25 cellular contexts compared by ENCODE assay signal in the genomic region with DNA sequence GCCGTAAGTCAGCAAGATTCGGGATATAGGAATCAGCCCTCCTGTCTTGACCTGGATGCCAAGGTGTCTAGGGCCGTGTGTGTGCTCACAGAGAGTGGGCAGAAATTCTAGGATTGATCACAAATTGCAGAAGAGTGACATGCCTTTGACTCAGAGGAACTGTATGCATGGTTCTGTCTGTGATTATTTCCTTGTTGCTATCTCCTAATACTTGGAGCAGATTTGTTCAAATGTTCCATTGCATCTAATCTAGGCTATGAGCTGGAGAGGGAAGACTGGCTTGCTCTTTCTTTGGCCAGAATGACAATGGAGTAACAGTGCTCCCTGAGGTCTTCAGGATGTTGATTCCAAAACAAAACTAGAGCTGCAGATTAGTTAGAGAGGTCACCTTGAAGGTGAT.
"Had no signal": no experiment of that assay in that cellular context is flagged by ENCODE, and none has a peak within 500 bp of the region (broad histone marks: within the 10 kb centered on the region; RNA-seq: fewer than 3 reads in every experiment).

No MANE protein-coding gene starts in this region.

- H3K4me1 Mint-ChIP-seq: activated CD4-positive, alpha-beta T cell treated with anti-CD3 and anti-CD28 coated beads, Interleukin-2, amount 10 ng/mL, durations not matched to agents 7 days and 5 days; activated naive CD8-positive, alpha-beta T cell treated with anti-CD3 and anti-CD28 coated beads, Interleukin-2, amount 50 U/mL, for 24 hours; brain; T-helper 17 cell had no signal

- H3K4me1 ChIP-seq: ascending aorta had no signal

- H3K27ac Mint-ChIP-seq: activated CD4-positive, alpha-beta memory T cell treated with anti-CD3 and anti-CD28 coated beads for 36 hours; activated CD4-positive, alpha-beta T cell treated with anti-CD3 and anti-CD28 coated beads, Interleukin-2, amount 10 ng/mL, durations not matched to agents 7 days and 5 days; activated naive CD4-positive, alpha-beta T cell treated with anti-CD3 and anti-CD28 coated beads, Interleukin-2, amount 50 U/mL, for 72 hours; activated naive CD8-positive, alpha-beta T cell treated with anti-CD3 and anti-CD28 coated beads, Interleukin-2, amount 50 U/mL, for 24 hours; brain; T-helper 17 cell had no signal

- H3K4me3 Mint-ChIP-seq: activated CD4-positive, alpha-beta memory T cell treated with anti-CD3 and anti-CD28 coated beads for 36 hours; activated CD4-positive, alpha-beta T cell treated with anti-CD3 and anti-CD28 coated beads, Interleukin-2, amount 10 ng/mL, durations not matched to agents 7 days and 5 days; activated naive CD8-positive, alpha-beta T cell treated with anti-CD3 and anti-CD28 coated beads, Interleukin-2, amount 50 U/mL, for 24 hours; activated T-cell treated with anti-CD3 and anti-CD28 coated beads, Interleukin-2, amount 50 U/mL, for 4 hours; brain; T-helper 17 cell had no signal

- DNase-seq: activated CD4-positive, alpha-beta memory T cell treated with anti-CD3 and anti-CD28 coated beads for 36 hours; activated CD4-positive, alpha-beta T cell treated with anti-CD3 and anti-CD28 coated beads, Interleukin-2, amount 10 ng/mL, durations not matched to agents 7 days and 5 days; activated CD4-positive, CD25-positive, alpha-beta regulatory T cell; activated CD8-positive, alpha-beta memory T cell treated with anti-CD3 and anti-CD28 coated beads for 24 hours; activated effector memory CD4-positive, alpha-beta T cell treated with anti-CD3 and anti-CD28 coated beads, Interleukin-2, amount 50 U/mL, for 16 hours; activated naive CD4-positive, alpha-beta T cell treated with Interleukin-2 at 50 U/mL for 16 hours; activated naive CD8-positive, alpha-beta T cell treated with anti-CD3 and anti-CD28 coated beads, Interleukin-2, amount 50 U/mL, for 24 hours; activated T-cell treated with anti-CD3 and anti-CD28 coated beads, Interleukin-2, amount 50 U/mL, for 4 hours; amniotic stem cell; KG1; NCI-H1092; NCI-H1417; NCI-H1694; NCI-H2029 treated with DMSO at 0.1 percent for 48 hours; NCI-H524; PC-3; SHP77 treated with DMSO at 0.1 percent for 48 hours; T-helper 17 cell; T-helper 9 cell had no signal

- H3K36me3 ChIP-seq: ascending aorta, cardiac muscle cell had no signal

- H3K4me3 ChIP-seq: ascending aorta, cardiac muscle cell had no signal

- H3K27ac ChIP-seq: ascending aorta, cardiac muscle cell, VCaP had no signal

- H3K27me3 ChIP-seq: ascending aorta, cardiac muscle cell had no signal

- FAIRE-seq: TTC549 had no signal

- H3K36me3 Mint-ChIP-seq: activated CD4-positive, alpha-beta memory T cell treated with anti-CD3 and anti-CD28 coated beads for 36 hours; brain had no signal

- ATAC-seq: activated naive CD4-positive, alpha-beta T cell treated with anti-CD3 and anti-CD28 coated beads, Interleukin-2, amount 50 U/mL, for 72 hours; activated naive CD8-positive, alpha-beta T cell treated with anti-CD3 and anti-CD28 coated beads, Interleukin-2, amount 50 U/mL, for 24 hours; activated T-cell treated with anti-CD3 and anti-CD28 coated beads, Interleukin-2, amount 50 U/mL, for 4 hours; PC-3; T-helper 17 cell had no signal

- H3K9me3 ChIP-seq: ascending aorta had no signal

- H3K9me3 Mint-ChIP-seq: activated CD4-positive, alpha-beta memory T cell treated with anti-CD3 and anti-CD28 coated beads for 36 hours; activated CD4-positive, alpha-beta T cell treated with anti-CD3 and anti-CD28 coated beads, Interleukin-2, amount 10 ng/mL, durations not matched to agents 7 days and 5 days; activated naive CD8-positive, alpha-beta T cell treated with anti-CD3 and anti-CD28 coated beads, Interleukin-2, amount 50 U/mL, for 24 hours; activated T-cell treated with anti-CD3 and anti-CD28 coated beads, Interleukin-2, amount 50 U/mL, for 4 hours had no signal
